ENCODE assay signal across 1 cellular context in genomic region chr17:81052199-81052997, GRCh38.
TF ChIP-seq lines count a peak whose summit lies in the region.

No MANE protein-coding gene starts in this region.

TF ChIP-seq in K562, 482 proteins besides CTCF, POLR2A, EP300 and RAD21 (continued from another document and continues in another):
- TF ChIP-seq CHD7 (IDR thresholded peaks at IDR 0.05; ENCODE audit: low read depth, low read length) (no peak), ZC3H11A (IDR thresholded peaks at IDR 0.05; ENCODE audit: low read depth, low read length) (no peak), SIN3B (IDR thresholded peaks at IDR 0.05; ENCODE audit: low read depth) (no peak), HNRNPK (IDR thresholded peaks at IDR 0.05; ENCODE audit: low read depth, low read length, poor library complexity, severe bottlenecking) (no peak), NFXL1 (CRISPR knock-in tag; IDR thresholded peaks at IDR 0.05) (no peak), ATF2 (CRISPR knock-in tag; IDR thresholded peaks at IDR 0.05) (no peak), TRIM28 (IDR thresholded peaks at IDR 0.05) (no peak), L3MBTL2 (IDR thresholded peaks at IDR 0.05) (peak; percentile 56; the same call in 1 of the 2 replicates), CBFA2T2 (conservative IDR thresholded peaks at IDR 0.05) (no peak), CHD1 (IDR thresholded peaks at IDR 0.05; ENCODE audit: low read length) (no peak), ATF7 (IDR thresholded peaks at IDR 0.05) (no peak), MTA3 (IDR thresholded peaks at IDR 0.05; ENCODE audit: borderline replicate concordance) (no peak), BACH1 (tag; IDR thresholded peaks at IDR 0.05) (no peak), RBFOX2 (IDR thresholded peaks at IDR 0.05; ENCODE audit: low read depth, low read length) (0 out of 2 replicates have a peak, but pooled peaks have one; percentile 3), GTF2A2 (tag; IDR thresholded peaks at IDR 0.05) (no peak), DEAF1 (CRISPR knock-in tag; IDR thresholded peaks at IDR 0.05) (no peak), CBFB (CRISPR knock-in tag; IDR thresholded peaks at IDR 0.05) (no peak), ZNF444 (CRISPR knock-in tag; IDR thresholded peaks at IDR 0.05) (no peak), IFI16 (CRISPR knock-in tag; IDR thresholded peaks at IDR 0.05) (no peak), ZC3H4 (CRISPR knock-in tag; IDR thresholded peaks at IDR 0.05; ENCODE audit: borderline replicate concordance) (no peak), MGA (IDR thresholded peaks at IDR 0.05) (peak; percentile 82), CTCFL (IDR thresholded peaks at IDR 0.05; ENCODE audit: borderline replicate concordance, insufficient read depth, low read depth, low read length, poor library complexity, severe bottlenecking) (no peak), PRMT5 (CRISPR knock-in tag; IDR thresholded peaks at IDR 0.05) (no peak), XRCC5 (IDR thresholded peaks at IDR 0.05; ENCODE audit: low read depth, low read length) (no peak), MLX (CRISPR knock-in tag; conservative IDR thresholded peaks at IDR 0.05) (no peak), RBM15 (IDR thresholded peaks at IDR 0.05; ENCODE audit: insufficient read depth, low read length) (no peak)
